ENCODE assay signal across 8 cellular contexts in genomic region chr11:2398664-2399355, GRCh38. TPM values are rescaled to one million over a fixed set of nuclear protein-coding genes. Genes with fewer than 3 reads are reported as not detected.
DNase-seq lines count a peak whose midpoint lies in the region; ATAC-seq and TF ChIP-seq lines count a peak whose summit lies in the region.

No MANE protein-coding gene starts in this region.

- H3K36me3 ChIP-seq in Loucy (ENCODE audit: insufficient read depth, low read length) (peaks cover 42% of the 10 kb centered on the region; the same call in 1 of the 2 replicates), neuron (ENCODE audit: insufficient read depth, low read length) (peaks cover 36% of the 10 kb centered on the region)

- peak overlapping the region; percentile 86 for H3K4me2 ChIP-seq in Loucy (ENCODE audit: low read depth, low read length, poor library complexity, severe bottlenecking)

- no peaks in the 10 kb centered on the region for H3K9me3 Mint-ChIP-seq in CD4-positive, alpha-beta T cell

- no peak for TF ChIP-seq CTCF in CD4-positive, alpha-beta T cell (IDR thresholded peaks at IDR 0.05)
- TF ChIP-seq CTCF in Loucy (conservative IDR thresholded peaks at IDR 0.05; ENCODE audit: low read length): no peak

- H3K36me3 Mint-ChIP-seq in CD4-positive, alpha-beta T cell (ENCODE audit: low read depth): peaks cover 29% of the 10 kb centered on the region

- peaks cover 10% of the 10 kb centered on the region for H4K20me1 ChIP-seq in Loucy (ENCODE audit: insufficient read depth, low read length, poor library complexity, severe bottlenecking)

- ATAC-seq in CD4-positive, alpha-beta T cell (ENCODE audit: poor library complexity): no peak
- ATAC-seq in GM19023 (IDR thresholded peaks at IDR 0.05; ENCODE audit: unreplicated experiment) (no peak), GM21576 (IDR thresholded peaks at IDR 0.05; ENCODE audit: unreplicated experiment) (no peak)

- no peak overlapping the region for H2AFZ ChIP-seq in Loucy (ENCODE audit: low read length)
- no peak overlapping the region for H2AFZ ChIP-seq in neuron (ENCODE audit: low read depth, low read length)

- H3K4me1 Mint-ChIP-seq in CD4-positive, alpha-beta T cell (ENCODE audit: low read depth): peaks cover 17% of the 10 kb centered on the region

- H3K27me3 Mint-ChIP-seq in CD4-positive, alpha-beta T cell: no peaks in the 10 kb centered on the region

- H3K4me3 Mint-ChIP-seq in CD4-positive, alpha-beta T cell: peak overlapping the region; percentile 98

- H3K4me1 ChIP-seq in Loucy (ENCODE audit: insufficient read depth, low read length, poor library complexity, severe bottlenecking) (peaks cover 17% of the 10 kb centered on the region), neuron (ENCODE audit: insufficient read depth, low read length) (peaks cover 17% of the 10 kb centered on the region)

- H3F3A ChIP-seq in Loucy (ENCODE audit: low read depth): no peaks in the 10 kb centered on the region

- intact Hi-C loops in CD4-positive, alpha-beta T cell (cut with DNase I, micrococcal nuclease): loop anchor here in 1 of 2 experiments (1.0 to 10.0 kb wide), 2 partner anchors 21 to 544 kb away; partner anchors contain the start of gene LSP1

- no peaks in the 10 kb centered on the region for H3K9me3 ChIP-seq in CD4-positive, alpha-beta T cell (ENCODE audit: control insufficient read depth, low read length)
- H3K9me3 ChIP-seq in Loucy (ENCODE audit: insufficient read depth, low read depth, low read length): no peaks in the 10 kb centered on the region
- H3K9me3 ChIP-seq in neuron (ENCODE audit: low read length): no peaks in the 10 kb centered on the region

- H3K9me2 ChIP-seq in Loucy (replicated peaks; ENCODE audit: low read depth, low read length): no peaks in the 10 kb centered on the region

- CTCF ChIA-PET in CD4-positive, alpha-beta T cell (lab: Charles Lee): interaction anchor here (1.0 kb wide), 1 partner anchor 12 kb away, joined by 5 read pairs; no protein-coding TSS in a partner anchor

- DNase-seq in CD4-positive, alpha-beta T cell: no peak
- no peak for DNase-seq in dedifferentiated amniotic fluid mesenchymal stem cell (ENCODE audit: extremely low spot score)
- DNase-seq in stimulated activated CD4-positive, alpha-beta T cell treated with anti-CD3 and anti-CD28 coated beads, Interleukin-15, amount 100 ng/mL, for 24 hours: no peak

- POLR2A ChIA-PET in CD4-positive, alpha-beta T cell (lab: Charles Lee): interaction anchor here (0.6 to 2.6 kb wide), 3 partner anchors 12 to 1792 kb away, joined by 3 to 24 read pairs (median 20); partner anchors contain the start of genes C11orf21 and TSPAN32

- H3K79me2 ChIP-seq in Loucy (ENCODE audit: insufficient read depth, low read length): peaks cover 27% of the 10 kb centered on the region

- peak overlapping the region; percentile 93 for H3K9ac ChIP-seq in Loucy (ENCODE audit: low read depth, low read length, poor library complexity, severe bottlenecking)

- H3K27ac ChIP-seq in CD4-positive, alpha-beta T cell (ENCODE audit: low read depth, low read length): peak overlapping the region; percentile 95
- H3K27ac ChIP-seq in cingulate gyrus (ENCODE audit: low read depth, low read length): peak overlapping the region; percentile 99

- peak overlapping the region; percentile 90 for H3K4me3 ChIP-seq in Loucy (ENCODE audit: low read length, poor library complexity, severe bottlenecking)
- H3K4me3 ChIP-seq in neuron (ENCODE audit: low read length): peak overlapping the region; percentile 69

- no peaks in the 10 kb centered on the region for H3K27me3 ChIP-seq in CD4-positive, alpha-beta T cell (ENCODE audit: control insufficient read depth, insufficient read depth, low read length)
- no peaks in the 10 kb centered on the region for H3K27me3 ChIP-seq in Loucy (ENCODE audit: insufficient read depth, low read length, poor library complexity, severe bottlenecking)
- no peaks in the 10 kb centered on the region for H3K27me3 ChIP-seq in neuron (ENCODE audit: insufficient read depth, low read length)

- H3K27ac Mint-ChIP-seq in CD4-positive, alpha-beta T cell: peak overlapping the region; percentile 97

RNA-seq across cellular contexts. Expression of gene TSSC4, which starts 1.7 kb away (rescaled TPM):
- total RNA-seq in CD4-positive, alpha-beta T cell: 10 to 100 TPM; 47.5 to 50.0 TPM

RNA-seq across cellular contexts. Expression of gene CD81, which starts 21.7 kb away (rescaled TPM):
- total RNA-seq in CD4-positive, alpha-beta T cell: 100 to 1,000 TPM; 181 to 183 TPM

RNA-seq across cellular contexts. Expression of gene TRPM5, which starts 45.5 kb away (rescaled TPM):
- total RNA-seq in CD4-positive, alpha-beta T cell: 1 to 10 TPM in 1 of 2 experiments, under 1 TPM in 1; 0.91 to 1.3 TPM

RNA-seq across cellular contexts. Expression of gene KCNQ1, which starts 46.0 kb away (rescaled TPM):
- 10 to 100 TPM; 31.3 to 33.1 TPM for total RNA-seq in CD4-positive, alpha-beta T cell
